ENCODE assay signal across 9 cellular contexts in genomic region chr18:68676913-68677312, GRCh38. TPM values are rescaled to one million over a fixed set of nuclear protein-coding genes. Genes with fewer than 3 reads are reported as not detected.
DNase-seq lines count a peak whose midpoint lies in the region; ATAC-seq and TF ChIP-seq lines count a peak whose summit lies in the region.
"Had no signal": no experiment of that assay in that cellular context is flagged by ENCODE, and none has a peak within 500 bp of the region (broad histone marks: within the 10 kb centered on the region; RNA-seq: fewer than 3 reads in every experiment).

No MANE protein-coding gene starts in this region.

- no peaks in the 10 kb centered on the region for H3K79me2 ChIP-seq in KMS-11 (ENCODE audit: insufficient read depth, low read depth)

- peak overlapping the region in 2 of 6 donors; percentile 6 to 36 for H3K27ac Mint-ChIP-seq in immature natural killer cell

- H3K4me3 Mint-ChIP-seq in immature natural killer cell = no peak overlapping the region

- H3K4me3 ChIP-seq in KMS-11 (IDR thresholded peaks at IDR 0.05; ENCODE audit: insufficient read depth, low read depth, low read length) = no peak overlapping the region
- H3K4me3 ChIP-seq: skin epidermis had no signal

- H3K4me1 Mint-ChIP-seq in immature natural killer cell = no peaks in the 10 kb centered on the region

- peak overlapping the region; percentile 8; the same call in 1 of the 2 replicates for H3K27ac ChIP-seq in KMS-11
- H3K27ac ChIP-seq: skin epidermis had no signal

- H3K36me3 ChIP-seq in KMS-11 (ENCODE audit: insufficient read depth) = peaks cover 10% of the 10 kb centered on the region; the same call in 1 of the 2 replicates

- TF ChIP-seq CTCF in KMS-11 (conservative IDR thresholded peaks at IDR 0.05; ENCODE audit: low read depth, low read length) = peak; percentile 71

- no peaks in the 10 kb centered on the region for H3K9me3 Mint-ChIP-seq in immature natural killer cell

- H3K27me3 Mint-ChIP-seq in immature natural killer cell (ENCODE audit: low read depth in 3 of 3) = no peaks in the 10 kb centered on the region

- H3K4me2 ChIP-seq in KMS-11 = peak overlapping the region; percentile 24

- H3K36me3 Mint-ChIP-seq in immature natural killer cell = peaks cover 7 to 35% (median 23%) of the 10 kb centered on the region in 3 donors

- H4K20me1 ChIP-seq in KMS-11 (ENCODE audit: insufficient read depth) = no peaks in the 10 kb centered on the region

- ATAC-seq in GM18511 (IDR thresholded peaks at IDR 0.05; ENCODE audit: unreplicated experiment) = peak; percentile 86
- ATAC-seq in GM21619 (IDR thresholded peaks at IDR 0.05; ENCODE audit: unreplicated experiment) = peak; percentile 95

- peaks cover 24% of the 10 kb centered on the region for H3K4me1 ChIP-seq in KMS-11 (ENCODE audit: low read depth, poor library complexity, severe bottlenecking)

- H2AFZ ChIP-seq in KMS-11 (ENCODE audit: low read depth) = no peak overlapping the region

- H3K27me3 ChIP-seq in KMS-11 (ENCODE audit: insufficient read depth, low read depth) = no peaks in the 10 kb centered on the region

- DNase-seq in medulla oblongata (ENCODE audit: extremely low spot score) (peak; percentile 23), OCI-M2 (lab: John Stamatoyannopoulos, UW; ENCODE audit: unreplicated experiment) (no peak), immature natural killer cell (no peak)
- no peak for DNase-seq in central memory CD4-positive, alpha-beta T cell
- no peak for DNase-seq in activated CD8-positive, alpha-beta memory T cell treated with anti-CD3 and anti-CD28 coated beads, Interleukin-2, amount 50 U/mL, for 48 hours

- no peak overlapping the region for H3K9ac ChIP-seq in KMS-11

RNA-seq across cellular contexts. Expression of gene TMX3, which starts 38.0 kb away (rescaled TPM):
- 10 to 100 TPM; 20.7 to 22.6 (median 21.3) TPM for polyA plus RNA-seq in immature natural killer cell
